Comparison of ENCODE assay signal across 15 cellular contexts in the genomic region with DNA sequence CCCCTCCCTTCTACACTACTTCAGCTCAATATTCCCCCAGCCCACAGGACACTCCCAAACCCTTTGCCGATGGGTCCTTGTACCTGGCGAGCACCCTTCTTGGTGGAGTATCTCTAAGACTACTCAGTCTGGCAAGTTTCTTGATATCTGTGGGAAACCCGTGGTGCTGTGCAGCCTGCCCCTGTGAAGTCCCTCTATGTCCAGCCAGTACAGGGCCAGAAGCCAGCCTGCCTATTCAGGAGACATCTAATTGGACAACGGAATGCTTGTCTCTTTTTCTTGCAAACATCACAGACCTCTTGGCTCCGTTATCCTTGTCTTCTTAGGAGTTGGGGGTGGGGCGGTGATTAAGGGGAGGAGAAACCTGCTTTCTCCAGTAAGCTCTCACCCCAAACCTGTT.
"Had no signal": no experiment of that assay in that cellular context is flagged by ENCODE, and none has a peak within 500 bp of the region (broad histone marks: within the 10 kb centered on the region; RNA-seq: fewer than 3 reads in every experiment).

No MANE protein-coding gene starts in this region.

- H3K4me3 ChIP-seq: colonic mucosa, esophagus squamous epithelium, gastroesophageal sphincter, right atrium auricular region, sigmoid colon, skin epidermis had no signal

- ATAC-seq: gastroesophageal sphincter; natural killer cell treated with Interleukin-12 subunit alpha and Interleukin-12 subunit beta and Interleukin-15 and Interleukin-18, amount 100 ng/mL, for 72 hours had no signal

- H3K27me3 ChIP-seq: gastroesophageal sphincter, right atrium auricular region, sigmoid colon had no signal

- H3K36me3 ChIP-seq: colonic mucosa, esophagus squamous epithelium, gastroesophageal sphincter, neutrophil, right atrium auricular region, sigmoid colon had no signal

- H3K4me1 ChIP-seq: colonic mucosa had no signal

- H3K27ac ChIP-seq: colonic mucosa, esophagus squamous epithelium, gastroesophageal sphincter, neutrophil, right atrium auricular region, sigmoid colon, skin epidermis had no signal

- FAIRE-seq: urothelium cell line had no signal

- H3K9me3 ChIP-seq: colonic mucosa, esophagus squamous epithelium, gastroesophageal sphincter, neutrophil, right atrium auricular region, sigmoid colon had no signal

- DNase-seq: colonic mucosa; dermis blood vessel endothelial cell; esophagus squamous epithelium; foreskin fibroblast; glutamatergic neuron; kidney glomerular epithelial cell; sigmoid colon; stimulated activated CD4-positive, alpha-beta T cell treated with anti-CD3 and anti-CD28 coated beads, Interleukin-12 subunit alpha, Interleukin-12 subunit beta, amount 100 ng/mL, for 4 hours; stimulated activated naive CD4-positive, alpha-beta T cell treated with Interleukin-2 at 50 U/mL for 16 hours had no signal
